In the genomic region with DNA sequence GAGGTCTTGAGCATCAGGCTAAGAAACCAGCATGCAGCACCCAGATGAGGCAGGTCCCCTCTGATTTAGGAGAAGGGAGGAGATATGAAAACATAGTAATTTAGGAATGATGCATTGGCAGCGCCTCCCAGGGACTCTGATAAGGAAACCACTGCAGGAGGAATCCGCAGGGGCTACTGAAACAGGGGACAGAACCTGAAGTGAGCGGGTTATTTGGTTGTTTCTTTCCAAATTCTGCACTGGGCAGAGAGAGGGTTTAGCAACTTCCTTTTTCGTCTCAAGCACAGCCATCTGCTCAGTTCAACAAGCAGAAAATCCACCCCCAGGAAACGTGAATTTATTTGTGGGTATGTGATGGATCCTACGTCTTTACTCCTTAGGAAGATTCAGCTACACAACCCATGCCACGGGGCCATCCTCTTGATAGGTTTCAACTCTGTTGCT, we compare ENCODE assay signal across 1 cellular context.
TF ChIP-seq lines count a peak whose summit lies in the region.

No MANE protein-coding gene starts in this region.

TF ChIP-seq in K562, 482 proteins besides CTCF, POLR2A, EP300 and RAD21 (continued from another document):
- TF ChIP-seq, protein P1, sequence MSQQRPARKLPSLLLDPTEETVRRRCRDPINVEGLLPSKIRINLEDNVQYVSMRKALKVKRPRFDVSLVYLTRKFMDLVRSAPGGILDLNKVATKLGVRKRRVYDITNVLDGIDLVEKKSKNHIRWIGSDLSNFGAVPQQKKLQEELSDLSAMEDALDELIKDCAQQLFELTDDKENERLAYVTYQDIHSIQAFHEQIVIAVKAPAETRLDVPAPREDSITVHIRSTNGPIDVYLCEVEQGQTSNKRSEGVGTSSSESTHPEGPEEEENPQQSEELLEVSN (IDR thresholded peaks at IDR 0.05; ENCODE audit: borderline replicate concordance in 1 of 2, extremely low read depth in 1 of 2, insufficient read depth in 1 of 2, insufficient read length in 1 of 2, low read depth in 1 of 2, low read length in 1 of 2, poor library complexity in 1 of 2, severe bottlenecking in 1 of 2), result no peak
- TF ChIP-seq CBX2 (IDR thresholded peaks at IDR 0.05; ENCODE audit: insufficient read depth, low read length, poor library complexity, severe bottlenecking) (no peak), NR2C2 (CRISPR knock-in tag; IDR thresholded peaks at IDR 0.05) (no peak), NR2C2 (tag; IDR thresholded peaks at IDR 0.05) (no peak)
- TF ChIP-seq, protein P2, sequence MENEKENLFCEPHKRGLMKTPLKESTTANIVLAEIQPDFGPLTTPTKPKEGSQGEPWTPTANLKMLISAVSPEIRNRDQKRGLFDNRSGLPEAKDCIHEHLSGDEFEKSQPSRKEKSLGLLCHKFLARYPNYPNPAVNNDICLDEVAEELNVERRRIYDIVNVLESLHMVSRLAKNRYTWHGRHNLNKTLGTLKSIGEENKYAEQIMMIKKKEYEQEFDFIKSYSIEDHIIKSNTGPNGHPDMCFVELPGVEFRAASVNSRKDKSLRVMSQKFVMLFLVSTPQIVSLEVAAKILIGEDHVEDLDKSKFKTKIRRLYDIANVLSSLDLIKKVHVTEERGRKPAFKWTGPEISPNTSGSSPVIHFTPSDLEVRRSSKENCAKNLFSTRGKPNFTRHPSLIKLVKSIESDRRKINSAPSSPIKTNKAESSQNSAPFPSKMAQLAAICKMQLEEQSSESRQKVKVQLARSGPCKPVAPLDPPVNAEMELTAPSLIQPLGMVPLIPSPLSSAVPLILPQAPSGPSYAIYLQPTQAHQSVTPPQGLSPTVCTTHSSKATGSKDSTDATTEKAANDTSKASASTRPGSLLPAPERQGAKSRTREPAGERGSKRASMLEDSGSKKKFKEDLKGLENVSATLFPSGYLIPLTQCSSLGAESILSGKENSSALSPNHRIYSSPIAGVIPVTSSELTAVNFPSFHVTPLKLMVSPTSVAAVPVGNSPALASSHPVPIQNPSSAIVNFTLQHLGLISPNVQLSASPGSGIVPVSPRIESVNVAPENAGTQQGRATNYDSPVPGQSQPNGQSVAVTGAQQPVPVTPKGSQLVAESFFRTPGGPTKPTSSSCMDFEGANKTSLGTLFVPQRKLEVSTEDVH (IDR thresholded peaks at IDR 0.05; ENCODE audit: low read depth, partially characterized antibody), result no peak
